In genomic region chr11:235998-236773, GRCh38 we compare ENCODE assay signal across 1 cellular context.
A peak's percentile ranks its signal among the peaks of the same experiment; 100 is the strongest.
TF ChIP-seq lines count a peak whose summit lies in the region.

TSS of gene SIRT3 (minus strand) at chr11:236342. CDS start at chr11:236328, 14 bp downstream.

TF ChIP-seq in H1, 55 proteins besides CTCF, POLR2A, EP300 and RAD21:
- TF ChIP-seq GABPA (IDR thresholded peaks at IDR 0.05; ENCODE audit: borderline replicate concordance, insufficient read depth, low read length) (no peak), HDAC6 (IDR thresholded peaks at IDR 0.05; ENCODE audit: low read depth, low read length) (no peak), KDM4A (IDR thresholded peaks at IDR 0.05; ENCODE audit: low read depth, low read length, severe bottlenecking) (peak; percentile 82), BRCA1 (IDR thresholded peaks at IDR 0.05; ENCODE audit: low read depth, low read length) (no peak), NANOG (IDR thresholded peaks at IDR 0.05; ENCODE audit: insufficient read depth, low read depth, low read length, poor library complexity, severe bottlenecking) (no peak), SIRT6 (IDR thresholded peaks at IDR 0.05; ENCODE audit: low read length) (no peak), BACH1 (IDR thresholded peaks at IDR 0.05; ENCODE audit: low read length) (no peak), BCL11A (IDR thresholded peaks at IDR 0.05; ENCODE audit: low read depth in 2 of 2, low read length in 2 of 2) (no peak), TAF1 (IDR thresholded peaks at IDR 0.05; ENCODE audit: low read depth, low read length) (peak; percentile 79), CTBP2 (IDR thresholded peaks at IDR 0.05; ENCODE audit: borderline replicate concordance, insufficient read depth, insufficient read length, low read length) (no peak), SUZ12 (IDR thresholded peaks at IDR 0.05; ENCODE audit: low read length) (no peak), RFX5 (IDR thresholded peaks at IDR 0.05; ENCODE audit: borderline replicate concordance, low read depth, low read length) (no peak), JUND (IDR thresholded peaks at IDR 0.05; ENCODE audit: low read length) (no peak), SP1 (IDR thresholded peaks at IDR 0.05; ENCODE audit: low read depth, low read length) (no peak), NRF1 (IDR thresholded peaks at IDR 0.05; ENCODE audit: low read depth, low read length) (no peak), ZNF274 (IDR thresholded peaks at IDR 0.05; ENCODE audit: borderline replicate concordance, extremely low read depth, low read length) (no peak), RBBP5 (IDR thresholded peaks at IDR 0.05; ENCODE audit: borderline replicate concordance, low read depth, low read length) (no peak), KDM1A (IDR thresholded peaks at IDR 0.05; ENCODE audit: borderline replicate concordance, low read length) (no peak), TEAD4 (IDR thresholded peaks at IDR 0.05; ENCODE audit: low read depth, low read length) (no peak), TBP (IDR thresholded peaks at IDR 0.05; ENCODE audit: low read depth, low read length) (peak; percentile 57; the same call in 1 of the 2 replicates), SRF (IDR thresholded peaks at IDR 0.05; ENCODE audit: low read depth, low read length) (no peak), RNF2 (IDR thresholded peaks at IDR 0.05; ENCODE audit: borderline replicate concordance, low read depth, low read length, missing control alignments, poor library complexity, severe bottlenecking) (no peak), EZH2 (IDR thresholded peaks at IDR 0.05; ENCODE audit: low read depth, low read length, severe bottlenecking) (no peak), SIX5 (IDR thresholded peaks at IDR 0.05; ENCODE audit: low read depth, low read length) (no peak), GTF2F1 (IDR thresholded peaks at IDR 0.05; ENCODE audit: borderline replicate concordance, low read depth, low read length) (no peak), CREB1 (IDR thresholded peaks at IDR 0.05) (peak; percentile 90), PHF8 (conservative IDR thresholded peaks at IDR 0.05; ENCODE audit: low read depth, low read length) (peak; percentile 82), TCF12 (IDR thresholded peaks at IDR 0.05; ENCODE audit: low read depth, low read length) (no peak), CHD1 (IDR thresholded peaks at IDR 0.05; ENCODE audit: low read depth, low read length) (no peak), KDM5A (IDR thresholded peaks at IDR 0.05; ENCODE audit: low read length) (no peak), TAF7 (optimal IDR thresholded peaks at IDR 0.05; ENCODE audit: borderline replicate concordance, low read depth, low read length) (no peak), RXRA (IDR thresholded peaks at IDR 0.05; ENCODE audit: insufficient read depth, low read depth, low read length) (no peak), MAX (IDR thresholded peaks at IDR 0.05) (0 out of 2 replicates have a peak, but pooled peaks have one; percentile 8), POU5F1 (IDR thresholded peaks at IDR 0.05; ENCODE audit: low read depth, low read length) (no peak), CBX5 (IDR thresholded peaks at IDR 0.05; ENCODE audit: low read depth, low read length) (no peak), SIN3A (conservative IDR thresholded peaks at IDR 0.05 in 1 of 2, IDR thresholded peaks at IDR 0.05 in 1 of 2; ENCODE audit: low read depth in 1 of 2, low read length in 2 of 2) (0 out of 4 replicates have a peak, but pooled peaks of 1 of the 2 experiments have one; percentile 85), JUN (IDR thresholded peaks at IDR 0.05; ENCODE audit: low read depth, low read length) (no peak), YY1 (IDR thresholded peaks at IDR 0.05; ENCODE audit: low read depth, low read length) (0 out of 2 replicates have a peak, but pooled peaks have one; percentile 73), ASH2L (IDR thresholded peaks at IDR 0.05; ENCODE audit: low read length) (peak; percentile 57), POLR2AphosphoS5 (IDR thresholded peaks at IDR 0.05; ENCODE audit: low read depth, low read length) (no peak), MAFK (IDR thresholded peaks at IDR 0.05; ENCODE audit: low read depth, low read length) (no peak), SAP30 (IDR thresholded peaks at IDR 0.05; ENCODE audit: insufficient read depth, insufficient replicate concordance, low read length) (peak; percentile 86), ATF3 (IDR thresholded peaks at IDR 0.05; ENCODE audit: insufficient read depth, low read depth, low read length) (no peak), FOSL1 (IDR thresholded peaks at IDR 0.05; ENCODE audit: insufficient read depth, low read depth, low read length) (no peak), SP2 (IDR thresholded peaks at IDR 0.05; ENCODE audit: low read length) (no peak), HDAC2 (IDR thresholded peaks at IDR 0.05; ENCODE audit: borderline replicate concordance in 1 of 2, low read depth in 2 of 2, low read length in 2 of 2) (no peak), CHD2 (IDR thresholded peaks at IDR 0.05; ENCODE audit: low read length) (no peak), EGR1 (IDR thresholded peaks at IDR 0.05; ENCODE audit: borderline replicate concordance, low read depth, low read length) (peak; percentile 87), SP4 (IDR thresholded peaks at IDR 0.05; ENCODE audit: low read length) (0 out of 2 replicates have a peak, but pooled peaks have one; percentile 33), CEBPB (IDR thresholded peaks at IDR 0.05; ENCODE audit: low read depth, low read length) (no peak), USF2 (IDR thresholded peaks at IDR 0.05; ENCODE audit: low read length) (no peak)
- TF ChIP-seq, protein P1, sequence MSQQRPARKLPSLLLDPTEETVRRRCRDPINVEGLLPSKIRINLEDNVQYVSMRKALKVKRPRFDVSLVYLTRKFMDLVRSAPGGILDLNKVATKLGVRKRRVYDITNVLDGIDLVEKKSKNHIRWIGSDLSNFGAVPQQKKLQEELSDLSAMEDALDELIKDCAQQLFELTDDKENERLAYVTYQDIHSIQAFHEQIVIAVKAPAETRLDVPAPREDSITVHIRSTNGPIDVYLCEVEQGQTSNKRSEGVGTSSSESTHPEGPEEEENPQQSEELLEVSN (IDR thresholded peaks at IDR 0.05): no peak
- TF ChIP-seq, protein P2, sequence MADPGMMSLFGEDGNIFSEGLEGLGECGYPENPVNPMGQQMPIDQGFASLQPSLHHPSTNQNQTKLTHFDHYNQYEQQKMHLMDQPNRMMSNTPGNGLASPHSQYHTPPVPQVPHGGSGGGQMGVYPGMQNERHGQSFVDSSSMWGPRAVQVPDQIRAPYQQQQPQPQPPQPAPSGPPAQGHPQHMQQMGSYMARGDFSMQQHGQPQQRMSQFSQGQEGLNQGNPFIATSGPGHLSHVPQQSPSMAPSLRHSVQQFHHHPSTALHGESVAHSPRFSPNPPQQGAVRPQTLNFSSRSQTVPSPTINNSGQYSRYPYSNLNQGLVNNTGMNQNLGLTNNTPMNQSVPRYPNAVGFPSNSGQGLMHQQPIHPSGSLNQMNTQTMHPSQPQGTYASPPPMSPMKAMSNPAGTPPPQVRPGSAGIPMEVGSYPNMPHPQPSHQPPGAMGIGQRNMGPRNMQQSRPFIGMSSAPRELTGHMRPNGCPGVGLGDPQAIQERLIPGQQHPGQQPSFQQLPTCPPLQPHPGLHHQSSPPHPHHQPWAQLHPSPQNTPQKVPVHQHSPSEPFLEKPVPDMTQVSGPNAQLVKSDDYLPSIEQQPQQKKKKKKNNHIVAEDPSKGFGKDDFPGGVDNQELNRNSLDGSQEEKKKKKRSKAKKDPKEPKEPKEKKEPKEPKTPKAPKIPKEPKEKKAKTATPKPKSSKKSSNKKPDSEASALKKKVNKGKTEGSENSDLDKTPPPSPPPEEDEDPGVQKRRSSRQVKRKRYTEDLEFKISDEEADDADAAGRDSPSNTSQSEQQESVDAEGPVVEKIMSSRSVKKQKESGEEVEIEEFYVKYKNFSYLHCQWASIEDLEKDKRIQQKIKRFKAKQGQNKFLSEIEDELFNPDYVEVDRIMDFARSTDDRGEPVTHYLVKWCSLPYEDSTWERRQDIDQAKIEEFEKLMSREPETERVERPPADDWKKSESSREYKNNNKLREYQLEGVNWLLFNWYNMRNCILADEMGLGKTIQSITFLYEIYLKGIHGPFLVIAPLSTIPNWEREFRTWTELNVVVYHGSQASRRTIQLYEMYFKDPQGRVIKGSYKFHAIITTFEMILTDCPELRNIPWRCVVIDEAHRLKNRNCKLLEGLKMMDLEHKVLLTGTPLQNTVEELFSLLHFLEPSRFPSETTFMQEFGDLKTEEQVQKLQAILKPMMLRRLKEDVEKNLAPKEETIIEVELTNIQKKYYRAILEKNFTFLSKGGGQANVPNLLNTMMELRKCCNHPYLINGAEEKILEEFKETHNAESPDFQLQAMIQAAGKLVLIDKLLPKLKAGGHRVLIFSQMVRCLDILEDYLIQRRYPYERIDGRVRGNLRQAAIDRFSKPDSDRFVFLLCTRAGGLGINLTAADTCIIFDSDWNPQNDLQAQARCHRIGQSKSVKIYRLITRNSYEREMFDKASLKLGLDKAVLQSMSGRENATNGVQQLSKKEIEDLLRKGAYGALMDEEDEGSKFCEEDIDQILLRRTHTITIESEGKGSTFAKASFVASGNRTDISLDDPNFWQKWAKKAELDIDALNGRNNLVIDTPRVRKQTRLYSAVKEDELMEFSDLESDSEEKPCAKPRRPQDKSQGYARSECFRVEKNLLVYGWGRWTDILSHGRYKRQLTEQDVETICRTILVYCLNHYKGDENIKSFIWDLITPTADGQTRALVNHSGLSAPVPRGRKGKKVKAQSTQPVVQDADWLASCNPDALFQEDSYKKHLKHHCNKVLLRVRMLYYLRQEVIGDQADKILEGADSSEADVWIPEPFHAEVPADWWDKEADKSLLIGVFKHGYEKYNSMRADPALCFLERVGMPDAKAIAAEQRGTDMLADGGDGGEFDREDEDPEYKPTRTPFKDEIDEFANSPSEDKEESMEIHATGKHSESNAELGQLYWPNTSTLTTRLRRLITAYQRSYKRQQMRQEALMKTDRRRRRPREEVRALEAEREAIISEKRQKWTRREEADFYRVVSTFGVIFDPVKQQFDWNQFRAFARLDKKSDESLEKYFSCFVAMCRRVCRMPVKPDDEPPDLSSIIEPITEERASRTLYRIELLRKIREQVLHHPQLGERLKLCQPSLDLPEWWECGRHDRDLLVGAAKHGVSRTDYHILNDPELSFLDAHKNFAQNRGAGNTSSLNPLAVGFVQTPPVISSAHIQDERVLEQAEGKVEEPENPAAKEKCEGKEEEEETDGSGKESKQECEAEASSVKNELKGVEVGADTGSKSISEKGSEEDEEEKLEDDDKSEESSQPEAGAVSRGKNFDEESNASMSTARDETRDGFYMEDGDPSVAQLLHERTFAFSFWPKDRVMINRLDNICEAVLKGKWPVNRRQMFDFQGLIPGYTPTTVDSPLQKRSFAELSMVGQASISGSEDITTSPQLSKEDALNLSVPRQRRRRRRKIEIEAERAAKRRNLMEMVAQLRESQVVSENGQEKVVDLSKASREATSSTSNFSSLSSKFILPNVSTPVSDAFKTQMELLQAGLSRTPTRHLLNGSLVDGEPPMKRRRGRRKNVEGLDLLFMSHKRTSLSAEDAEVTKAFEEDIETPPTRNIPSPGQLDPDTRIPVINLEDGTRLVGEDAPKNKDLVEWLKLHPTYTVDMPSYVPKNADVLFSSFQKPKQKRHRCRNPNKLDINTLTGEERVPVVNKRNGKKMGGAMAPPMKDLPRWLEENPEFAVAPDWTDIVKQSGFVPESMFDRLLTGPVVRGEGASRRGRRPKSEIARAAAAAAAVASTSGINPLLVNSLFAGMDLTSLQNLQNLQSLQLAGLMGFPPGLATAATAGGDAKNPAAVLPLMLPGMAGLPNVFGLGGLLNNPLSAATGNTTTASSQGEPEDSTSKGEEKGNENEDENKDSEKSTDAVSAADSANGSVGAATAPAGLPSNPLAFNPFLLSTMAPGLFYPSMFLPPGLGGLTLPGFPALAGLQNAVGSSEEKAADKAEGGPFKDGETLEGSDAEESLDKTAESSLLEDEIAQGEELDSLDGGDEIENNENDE (IDR thresholded peaks at IDR 0.05; ENCODE audit: insufficient replicate concordance, low read length): no peak
